ENCODE assay signal across 21 cellular contexts in genomic region chr12:57220770-57221168, GRCh38. TPM values are rescaled to one million over a fixed set of nuclear protein-coding genes. Genes with fewer than 3 reads are reported as not detected.
DNase-seq lines count a peak whose midpoint lies in the region; ATAC-seq, FAIRE-seq and TF ChIP-seq lines count a peak whose summit lies in the region.
"Had no signal": no experiment of that assay in that cellular context is flagged by ENCODE, and none has a peak within 500 bp of the region (broad histone marks: within the 10 kb centered on the region; RNA-seq: fewer than 3 reads in every experiment).

No MANE protein-coding gene starts in this region.

- H2BK15ac ChIP-seq in H1 (ENCODE audit: low read length): no peak overlapping the region; the same call in 1 of the 2 replicates

- no peak for DNase-seq in CD4-positive, alpha-beta T cell
- DNase-seq in H1 (ENCODE audit: low read depth in 1 of 2, low spot score in 2 of 2) (no peak), neural crest cell (ENCODE audit: low read depth, low spot score) (no peak), NAMALWA (ENCODE audit: low spot score) (no peak), SK-N-DZ (ENCODE audit: low spot score) (no peak), DMS79 treated with DMSO at 0.1 percent for 48 hours (lab: John Stamatoyannopoulos, UW) (no peak)
- DNase-seq: CD4-positive, alpha-beta memory T cell; DMS153; GM23248; MV-4-11; NCI-H187 treated with DMSO at 0.1 percent for 48 hours; NCI-H226; NCI-H524; SJCRH30 had no signal

- H2BK12ac ChIP-seq in H1 (ENCODE audit: low read depth, low read length): 0 out of 2 replicates have a peak overlapping the region, but pooled peaks have one; percentile 11

- H3K9me2 ChIP-seq in OCI-LY1 (ENCODE audit: low read depth, low read length): no peaks in the 10 kb centered on the region

- POLR2A ChIA-PET in CD4-positive, alpha-beta T cell (lab: Charles Lee): interaction anchor here (1.2 kb wide), 1 partner anchor 10 kb away, joined by 3 read pairs; no protein-coding TSS in a partner anchor
- POLR2A ChIA-PET in H1 (lab: Charles Lee; ENCODE audit: partially characterized antibody): interaction anchor here (17.7 kb wide), 1 partner anchor 21 kb away, joined by 852 read pairs; the partner anchor contains the start of genes SHMT2 and STAC3

- H3K4me3 ChIP-seq in OCI-LY1 (ENCODE audit: low read depth, low read length, poor library complexity, severe bottlenecking) (no peak overlapping the region), H1 (ENCODE audit: extremely low read depth in 1 of 4, insufficient read depth in 2 of 4, low read depth in 3 of 4, low read length in 4 of 4) (peak overlapping the region in 1 of 4 experiments; percentile 46; a peak in 1 of 8 replicates)
- H3K4me3 ChIP-seq: GM23248, SJCRH30 had no signal

- no peak overlapping the region for H4K91ac ChIP-seq in H1 (replicated peaks; ENCODE audit: insufficient read length, low read length)

- peak overlapping the region; percentile 23 for H3K4me3 Mint-ChIP-seq in CD4-positive, alpha-beta T cell
- peak overlapping the region; percentile 5 for H3K4me3 Mint-ChIP-seq in neural crest cell

- TF ChIP-seq RAD21 in H1 (IDR thresholded peaks at IDR 0.05 in 1 of 2, conservative IDR thresholded peaks at IDR 0.05 in 1 of 2; ENCODE audit: low read depth in 2 of 2, low read length in 2 of 2): no peak

- H2AFZ ChIP-seq in OCI-LY1 (ENCODE audit: low read length) (no peak overlapping the region), H1 (ENCODE audit: low read length) (no peak overlapping the region)
- H2AFZ ChIP-seq: GM23248 had no signal

- H2BK120ac ChIP-seq in H1 (replicated peaks; ENCODE audit: low read depth, low read length): no peak overlapping the region

- no peak overlapping the region for H3K4ac ChIP-seq in H1 (replicated peaks; ENCODE audit: insufficient read length, low read depth, low read length)

- H3K36me3 ChIP-seq in OCI-LY1 (ENCODE audit: insufficient read depth, low read length): no peaks in the 10 kb centered on the region; the same call in 1 of the 2 replicates
- H3K36me3 ChIP-seq in H1 (ENCODE audit: control insufficient read depth in 2 of 4, insufficient read depth in 4 of 4, low read length in 3 of 4): no peaks in the 10 kb centered on the region
- H3K36me3 ChIP-seq: SJCRH30 had no signal

- H3K4me2 ChIP-seq in OCI-LY1 (ENCODE audit: low read length): peak overlapping the region; percentile 4; the same call in 1 of the 2 replicates
- peak overlapping the region; percentile 58 to 71 for H3K4me2 ChIP-seq in H1 (ENCODE audit: insufficient read depth in 1 of 2, low read depth in 2 of 2, low read length in 2 of 2)
- H3K4me2 ChIP-seq: KMS-11 had no signal

- H3K4me1 ChIP-seq in OCI-LY1 (ENCODE audit: insufficient read depth, low read length, severe bottlenecking) (peaks cover 62% of the 10 kb centered on the region), H1 (replicated peaks in 1 of 4; ENCODE audit: control insufficient read depth in 3 of 4, insufficient read depth in 4 of 4, low read length in 3 of 4) (peaks cover 0 to 51% (median 37%) of the 10 kb centered on the region in 4 experiments; a peak in 6 of 7 replicates)

- ATAC-seq in CD4-positive, alpha-beta T cell (ENCODE audit: poor library complexity): no peak
- no peak for ATAC-seq in SK-N-SH treated with all-trans-retinoic acid at 6 μM for 48 hours
- ATAC-seq: HepG2 had no signal

- CTCF ChIA-PET in CD4-positive, alpha-beta T cell (lab: Charles Lee): interaction anchor here (1.7 kb wide), 1 partner anchor 18 kb away, joined by 6 read pairs; no protein-coding TSS in a partner anchor
- CTCF ChIA-PET in H1 (lab: Charles Lee; ENCODE audit: partially characterized antibody): interaction anchor here (4.2 to 13.4 kb wide), 2 partner anchors 7 to 22 kb away, joined by 76 to 527 read pairs; partner anchors contain the start of gene STAC3

- no peak overlapping the region for H3K27ac ChIP-seq in CD4-positive, alpha-beta T cell (ENCODE audit: low read depth, low read length)
- no peak overlapping the region for H3K27ac ChIP-seq in OCI-LY1 (ENCODE audit: low read depth, low read length, poor library complexity, severe bottlenecking)
- no peak overlapping the region for H3K27ac ChIP-seq in H1 (ENCODE audit: low read depth, low read length)
- H3K27ac ChIP-seq: GM23248, KMS-11, SJCRH30 had no signal

- 0 out of 2 replicates have a peak overlapping the region, but pooled peaks have one; percentile 82 for H2AK5ac ChIP-seq in H1 (ENCODE audit: low read depth, low read length)

- H4K20me1 ChIP-seq in OCI-LY1 (ENCODE audit: insufficient read depth, low read length): no peaks in the 10 kb centered on the region
- H4K20me1 ChIP-seq in H1 (replicated peaks in 1 of 2; ENCODE audit: control insufficient read depth in 1 of 2, insufficient read depth in 2 of 2, low read length in 2 of 2): peaks cover 16 to 35% of the 10 kb centered on the region in 2 experiments

- no peak overlapping the region for H4K5ac ChIP-seq in H1 (ENCODE audit: insufficient read length, low read depth, low read length)

- peaks cover 7% of the 10 kb centered on the region; the same call in 1 of the 2 replicates for H3F3A ChIP-seq in OCI-LY1 (ENCODE audit: insufficient read depth, low read length)

- peaks cover 90% of the 10 kb centered on the region for H3K27me3 Mint-ChIP-seq in CD4-positive, alpha-beta T cell
- H3K27me3 Mint-ChIP-seq in neural crest cell (ENCODE audit: low read depth): peaks cover 90% of the 10 kb centered on the region

- no peak overlapping the region for H3K27ac Mint-ChIP-seq in CD4-positive, alpha-beta T cell
- no peak overlapping the region for H3K27ac Mint-ChIP-seq in neural crest cell (ENCODE audit: unreplicated experiment)

- H3K14ac ChIP-seq in H1 (ENCODE audit: insufficient read length): no peak overlapping the region

- H3K9me3 ChIP-seq in CD4-positive, alpha-beta T cell (ENCODE audit: control insufficient read depth, low read length): no peaks in the 10 kb centered on the region
- H3K9me3 ChIP-seq in OCI-LY1 (ENCODE audit: low read length): no peaks in the 10 kb centered on the region
- no peaks in the 10 kb centered on the region for H3K9me3 ChIP-seq in H1 (ENCODE audit: insufficient read depth in 2 of 2, low read depth in 1 of 2, low read length in 1 of 2)
- H3K9me3 ChIP-seq: SJCRH30 had no signal

- peaks cover 93% of the 10 kb centered on the region for H3K27me3 ChIP-seq in CD4-positive, alpha-beta T cell (ENCODE audit: control insufficient read depth, insufficient read depth, low read length)
- peaks cover 4% of the 10 kb centered on the region; the same call in 1 of the 2 replicates for H3K27me3 ChIP-seq in OCI-LY1 (ENCODE audit: insufficient read depth, low read length)
- peaks cover 87 to 98% (median 98%) of the 10 kb centered on the region in 4 experiments for H3K27me3 ChIP-seq in H1 (replicated peaks in 1 of 4; ENCODE audit: control insufficient read depth in 3 of 4, extremely low read depth in 1 of 4, insufficient read depth in 3 of 4, low read length in 3 of 4)

- intact Hi-C loops in CD4-positive, alpha-beta T cell (cut with DNase I, micrococcal nuclease): no loop called here

- H3K36me3 Mint-ChIP-seq in CD4-positive, alpha-beta T cell (ENCODE audit: low read depth): no peaks in the 10 kb centered on the region
- H3K36me3 Mint-ChIP-seq in neural crest cell (ENCODE audit: low read depth): no peaks in the 10 kb centered on the region
- H3K36me3 Mint-ChIP-seq: CD4-positive, alpha-beta memory T cell had no signal

- no peak overlapping the region for H3K9ac ChIP-seq in OCI-LY1 (ENCODE audit: low read length)
- H3K9ac ChIP-seq in H1 (replicated peaks in 1 of 4; ENCODE audit: extremely low read depth in 1 of 4, low read depth in 3 of 4, low read length in 3 of 4): no peak overlapping the region
- H3K9ac ChIP-seq: GM23248, KMS-11 had no signal

- peaks cover 7% of the 10 kb centered on the region; the same call in 1 of the 2 replicates for H3K23me2 ChIP-seq in H1 (ENCODE audit: low read depth, low read length)

- H3K23ac ChIP-seq in H1 (ENCODE audit: insufficient read length): no peak overlapping the region

- no peak for TF ChIP-seq POLR2A in H1 (IDR thresholded peaks at IDR 0.05; ENCODE audit: control extremely low read depth in 1 of 2, low read depth in 2 of 2, low read length in 2 of 2)

- peak overlapping the region; percentile 7; the same call in 1 of the 2 replicates for H2BK20ac ChIP-seq in H1 (ENCODE audit: low read length)

- no peak overlapping the region for H4K8ac ChIP-seq in H1 (ENCODE audit: extremely low read depth, insufficient read depth, low read length)

- 15% methylated on average over 1 of the region's 1 CpG; no CpG with 5 or more reads in 1 of the 2 experiments for WGBS in H1 (ENCODE audit: extremely low coverage in 1 of 2, insufficient coverage in 1 of 2, insufficient read length in 1 of 2, insufficient replicate concordance in 2 of 2, low coverage in 1 of 2, low lambda C conversion rate in 2 of 2, missing lambda C conversion rate in 1 of 2), 2 experiments

- H3K56ac ChIP-seq in H1 (replicated peaks; ENCODE audit: insufficient read length, low read depth, low read length): no peak overlapping the region

- no peaks in the 10 kb centered on the region for H3K9me3 Mint-ChIP-seq in CD4-positive, alpha-beta T cell
- H3K9me3 Mint-ChIP-seq in neural crest cell: no peaks in the 10 kb centered on the region

- no peak overlapping the region for H2BK5ac ChIP-seq in H1 (ENCODE audit: low read depth, low read length)

- H3K79me2 ChIP-seq in OCI-LY1 (ENCODE audit: insufficient read depth, low read length) (no peaks in the 10 kb centered on the region), H1 (ENCODE audit: control insufficient read depth in 1 of 2, insufficient read depth in 2 of 2, low read length in 2 of 2) (no peaks in the 10 kb centered on the region)

- no peak for TF ChIP-seq EP300 in H1 (IDR thresholded peaks at IDR 0.05; ENCODE audit: borderline replicate concordance in 1 of 2, low read depth in 2 of 2, low read length in 2 of 2)

- TF ChIP-seq CTCF in CD4-positive, alpha-beta T cell (IDR thresholded peaks at IDR 0.05): no peak
- TF ChIP-seq CTCF in OCI-LY1 (IDR thresholded peaks at IDR 0.05; ENCODE audit: low read length) (no peak), H1 (IDR thresholded peaks at IDR 0.05; ENCODE audit: control extremely low read depth in 1 of 3, insufficient read depth in 1 of 3, low read depth in 1 of 3, low read length in 3 of 3) (no peak), neural crest cell (conservative IDR thresholded peaks at IDR 0.05) (no peak)

- peaks cover 65% of the 10 kb centered on the region for H3K4me1 Mint-ChIP-seq in CD4-positive, alpha-beta T cell (ENCODE audit: low read depth)
- H3K4me1 Mint-ChIP-seq in neural crest cell: peaks cover 45% of the 10 kb centered on the region

- H3K18ac ChIP-seq in H1 (ENCODE audit: extremely low read depth, low read length): no peak overlapping the region

- no peak for FAIRE-seq in H1 (lab: Jason Lieb, UNC)
- FAIRE-seq: A204.1, GM12892, GM18507, HepG2 had no signal

- H3K79me1 ChIP-seq in H1 (ENCODE audit: low read depth, low read length): no peaks in the 10 kb centered on the region

RNA-seq across cellular contexts. Expression of gene NXPH4, which starts 4.2 kb away (rescaled TPM):
- not detected for total RNA-seq in CD4-positive, alpha-beta T cell
- total RNA-seq in H1 (2021; fragmentation: NEBNext Ultra II Directional; extraction: Animal tissue kit (Norgen Biotek cat#: 25700)): 1.7 and 1.8 TPM in 2 replicates
- 0.92 and 1.4 TPM in 2 replicates for polyA plus RNA-seq in H1 (2011; rRNA removed)
- 0.48 TPM for polyA plus RNA-seq in H1 (2011; cell fraction: cytosol; rRNA removed)
- polyA plus RNA-seq in H1 (2011; cell fraction: nucleus; rRNA removed): 1.7 TPM
- 1.7 to 3.4 TPM (median 2.3 TPM) in 4 replicates for polyA plus RNA-seq in H1 (2012, experiment 1 of 2)
- polyA plus RNA-seq in H1 (2012, experiment 2 of 2): 1.5 TPM
- polyA plus RNA-seq in H1 (2013, experiment 1 of 2): 3.2 TPM
- 3.0 TPM for polyA plus RNA-seq in H1 (2013, experiment 2 of 2)
- polyA minus RNA-seq in H1 (2011; rRNA and poly(A)+ RNA removed): 0.59 and 0.63 TPM in 2 replicates
- polyA minus RNA-seq in H1 (2011; cell fraction: cytosol; rRNA and poly(A)+ RNA removed): 1.3 TPM
- 1.00 TPM for polyA minus RNA-seq in H1 (2011; cell fraction: nucleus; rRNA and poly(A)+ RNA removed)
- total RNA-seq in neural crest cell: 0.71 and 0.91 TPM in 2 replicates
- polyA plus RNA-seq in SK-N-DZ (2014; cell fraction: cytosol; rRNA removed): 2.2 and 2.4 TPM in 2 replicates
- polyA plus RNA-seq in SK-N-DZ (2014; cell fraction: nucleus; rRNA removed): 0.12 and 2.3 TPM in 2 replicates
- total RNA-seq: CD4-positive, alpha-beta memory T cell; HepG2 had no signal
- polyA plus RNA-seq: CD4-positive, alpha-beta memory T cell had no signal

RNA-seq across cellular contexts. Expression of gene SHMT2, which starts 8.7 kb away (rescaled TPM):
- 10 to 100 TPM; 21.3 to 22.2 TPM for total RNA-seq in CD4-positive, alpha-beta T cell
- total RNA-seq in H1 (2021; fragmentation: NEBNext Ultra II Directional; extraction: Animal tissue kit (Norgen Biotek cat#: 25700)): 274 and 283 TPM in 2 replicates
- polyA plus RNA-seq in H1 (2011; rRNA removed): 520 and 847 TPM in 2 replicates
- 535 TPM for polyA plus RNA-seq in H1 (2011; cell fraction: cytosol; rRNA removed)
- polyA plus RNA-seq in H1 (2011; cell fraction: nucleus; rRNA removed): 681 TPM
- 231 to 352 TPM (median 336 TPM) in 4 replicates for polyA plus RNA-seq in H1 (2012, experiment 1 of 2)
- 385 TPM for polyA plus RNA-seq in H1 (2012, experiment 2 of 2)
- polyA plus RNA-seq in H1 (2013, experiment 1 of 2): 209 TPM
- 189 TPM for polyA plus RNA-seq in H1 (2013, experiment 2 of 2)
- polyA minus RNA-seq in H1 (2011; rRNA and poly(A)+ RNA removed): 316 and 343 TPM in 2 replicates
- 236 TPM for polyA minus RNA-seq in H1 (2011; cell fraction: cytosol; rRNA and poly(A)+ RNA removed)
- polyA minus RNA-seq in H1 (2011; cell fraction: nucleus; rRNA and poly(A)+ RNA removed): 206 TPM
- total RNA-seq in neural crest cell: 225 and 230 TPM in 2 replicates
- polyA plus RNA-seq in SK-N-DZ (2014; cell fraction: cytosol; rRNA removed): 426 and 435 TPM in 2 replicates
- polyA plus RNA-seq in SK-N-DZ (2014; cell fraction: nucleus; rRNA removed): 221 and 320 TPM in 2 replicates

RNA-seq across cellular contexts. Expression of gene STAC3, which starts 30.2 kb away (rescaled TPM):
- total RNA-seq in CD4-positive, alpha-beta T cell: 1 to 10 TPM; 2.0 to 3.0 TPM
- 1.3 and 1.9 TPM in 2 replicates for total RNA-seq in H1 (2021; fragmentation: NEBNext Ultra II Directional; extraction: Animal tissue kit (Norgen Biotek cat#: 25700))
- 0.70 and 0.77 TPM in 2 replicates for polyA plus RNA-seq in H1 (2011; rRNA removed)
- polyA plus RNA-seq in H1 (2011; cell fraction: cytosol; rRNA removed): 1.9 TPM
- 3.4 TPM for polyA plus RNA-seq in H1 (2011; cell fraction: nucleus; rRNA removed)
- polyA plus RNA-seq in H1 (2012, experiment 1 of 2): 1.6 to 2.9 TPM (median 2.3 TPM) in 4 replicates
- polyA plus RNA-seq in H1 (2012, experiment 2 of 2): 0.72 TPM
- polyA plus RNA-seq in H1 (2013, experiment 1 of 2): 0.79 TPM
- polyA plus RNA-seq in H1 (2013, experiment 2 of 2): 0.81 TPM
- polyA minus RNA-seq in H1 (2011; rRNA and poly(A)+ RNA removed): 0.71 and 0.98 TPM in 2 replicates
- polyA minus RNA-seq in H1 (2011; cell fraction: cytosol; rRNA and poly(A)+ RNA removed): 2.1 TPM
- 2.4 TPM for polyA minus RNA-seq in H1 (2011; cell fraction: nucleus; rRNA and poly(A)+ RNA removed)
- total RNA-seq in neural crest cell: 3.8 and 4.1 TPM in 2 replicates
- 0.37 and 1.2 TPM in 2 replicates for polyA plus RNA-seq in SK-N-DZ (2014; cell fraction: cytosol; rRNA removed)
- 8.8 and 10.9 TPM in 2 replicates for polyA plus RNA-seq in SK-N-DZ (2014; cell fraction: nucleus; rRNA removed)
